In the genomic region with DNA sequence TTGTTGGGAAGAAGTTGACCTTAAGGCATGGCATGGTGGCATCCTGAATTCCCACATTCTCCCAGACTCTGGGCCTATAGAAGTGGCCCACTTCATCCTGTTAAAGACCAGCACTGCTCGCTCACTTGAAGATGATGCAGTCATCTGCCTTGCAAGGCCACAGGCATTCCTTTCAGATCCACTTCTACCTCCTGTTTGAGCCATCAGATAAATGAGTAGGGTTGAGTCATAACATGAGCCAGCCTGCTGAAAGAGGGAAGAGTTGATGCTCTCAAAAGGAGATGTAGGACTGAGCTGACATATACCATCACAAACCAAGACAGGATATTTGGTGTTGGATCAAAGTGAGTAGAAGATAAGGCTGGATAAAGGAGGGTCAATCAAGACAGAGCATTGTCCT, we compare ENCODE assay signal across 22 cellular contexts. TPM values are rescaled to one million over a fixed set of nuclear protein-coding genes. Genes with fewer than 3 reads are reported as not detected.
A peak's percentile ranks its signal among the peaks of the same experiment; 100 is the strongest.
DNase-seq lines count a peak whose midpoint lies in the region; ATAC-seq and TF ChIP-seq lines count a peak whose summit lies in the region.
"Had no signal": no experiment of that assay in that cellular context is flagged by ENCODE, and none has a peak within 500 bp of the region (broad histone marks: within the 10 kb centered on the region; RNA-seq: fewer than 3 reads in every experiment).

No MANE protein-coding gene starts in this region.

- H3K36me3 Mint-ChIP-seq in HFFc6 (ENCODE audit: low read depth): no peaks in the 10 kb centered on the region
- H3K36me3 Mint-ChIP-seq: type B pancreatic cell had no signal

- H3K27ac ChIP-seq in effector memory CD4-positive, alpha-beta T cell (ENCODE audit: insufficient read depth, low read length, poor library complexity, severe bottlenecking): no peak overlapping the region
- H3K27ac ChIP-seq: gastroesophageal sphincter had no signal

- no peak for ATAC-seq in HG02973 (IDR thresholded peaks at IDR 0.05; ENCODE audit: unreplicated experiment)
- ATAC-seq: gastroesophageal sphincter had no signal

- no peaks in the 10 kb centered on the region for H3K9me3 ChIP-seq in effector memory CD4-positive, alpha-beta T cell (ENCODE audit: control insufficient read depth, low read length)
- H3K9me3 ChIP-seq: gastroesophageal sphincter had no signal

- H3K27me3 ChIP-seq in effector memory CD4-positive, alpha-beta T cell (replicated peaks; ENCODE audit: control insufficient read depth, insufficient read depth, low read length, poor library complexity, severe bottlenecking): peaks cover 3% of the 10 kb centered on the region
- H3K27me3 ChIP-seq: gastroesophageal sphincter had no signal

- no peaks in the 10 kb centered on the region for H3K36me3 ChIP-seq in effector memory CD4-positive, alpha-beta T cell (ENCODE audit: control insufficient read depth, insufficient read depth, low read length)
- H3K36me3 ChIP-seq: gastroesophageal sphincter had no signal

- no peak overlapping the region for H3K4me3 ChIP-seq in effector memory CD4-positive, alpha-beta T cell (ENCODE audit: insufficient read depth, low read depth, low read length, poor library complexity, severe bottlenecking)
- H3K4me3 ChIP-seq: gastroesophageal sphincter had no signal

- peak; percentile 31 for DNase-seq in AG08395 (ENCODE audit: low spot score)
- peak; percentile 26 for DNase-seq in HFFc6
- DNase-seq in amniotic epithelial cell (ENCODE audit: low read depth): peak; percentile 78
- peak; percentile 26 for DNase-seq in iris pigment epithelial cell (ENCODE audit: low read depth)
- no peak for DNase-seq in effector memory CD4-positive, alpha-beta T cell
- DNase-seq in retina: no peak
- DNase-seq in DMS79 treated with DMSO at 0.1 percent for 48 hours (lab: John Stamatoyannopoulos, UW): no peak
- DNase-seq: activated CD4-positive, alpha-beta T cell treated with anti-CD3 and anti-CD28 coated beads, Interleukin-2, amount 10 ng/mL, durations not matched to agents 7 days and 5 days; activated naive CD4-positive, alpha-beta T cell; aorta; CD4-positive, alpha-beta T cell; DND-41; H7; Karpas-422; NCI-H1417 treated with DMSO at 0.1 percent for 48 hours; stimulated activated CD4-positive, alpha-beta T cell treated with anti-CD3 and anti-CD28 coated beads, Interleukin-15, amount 100 ng/mL, for 24 hours; stimulated activated naive CD4-positive, alpha-beta T cell; SW 1271 had no signal

- H3K9me3 Mint-ChIP-seq in HFFc6: no peaks in the 10 kb centered on the region
- H3K9me3 Mint-ChIP-seq: CD4-positive, alpha-beta T cell; type B pancreatic cell had no signal

- H3K27me3 Mint-ChIP-seq in HFFc6 (ENCODE audit: insufficient read depth): peaks cover 8% of the 10 kb centered on the region; the same call in 1 of the 2 replicates
- H3K27me3 Mint-ChIP-seq: activated CD4-positive, alpha-beta T cell treated with anti-CD3 and anti-CD28 coated beads, Interleukin-2, amount 10 ng/mL, durations not matched to agents 7 days and 5 days had no signal

- 0 out of 2 replicates have a peak, but pooled peaks cover 5% of the 10 kb centered on the region for H3K4me1 Mint-ChIP-seq in HFFc6 (ENCODE audit: low read depth)

- no peak for TF ChIP-seq CTCF in HFFc6 (IDR thresholded peaks at IDR 0.05)

- no peak overlapping the region for H3K27ac Mint-ChIP-seq in HFFc6
- H3K27ac Mint-ChIP-seq: activated CD4-positive, alpha-beta T cell treated with anti-CD3 and anti-CD28 coated beads, Interleukin-2, amount 10 ng/mL, durations not matched to agents 7 days and 5 days; CD4-positive, alpha-beta T cell; type B pancreatic cell had no signal

- H3K4me1 ChIP-seq in effector memory CD4-positive, alpha-beta T cell (ENCODE audit: control insufficient read depth, insufficient read depth, low read length, poor library complexity, severe bottlenecking): no peaks in the 10 kb centered on the region
- H3K4me1 ChIP-seq: gastroesophageal sphincter had no signal

- no peak overlapping the region for H3K4me3 Mint-ChIP-seq in HFFc6
- H3K4me3 Mint-ChIP-seq: activated CD4-positive, alpha-beta T cell treated with anti-CD3 and anti-CD28 coated beads, Interleukin-2, amount 10 ng/mL, durations not matched to agents 7 days and 5 days; CD4-positive, alpha-beta T cell; type B pancreatic cell had no signal

RNA-seq across cellular contexts. Expression of gene EBLN1, which starts 1.5 kb away (rescaled TPM):
- not detected for total RNA-seq in HFFc6 (2021; fragmentation: NEBNext Ultra II Directional; extraction: Animal tissue kit (Norgen Biotek cat#: 25700))
- total RNA-seq: activated CD4-positive, alpha-beta T cell treated with anti-CD3 and anti-CD28 coated beads, Interleukin-2, amount 10 ng/mL, durations not matched to agents 7 days and 5 days; aorta; CD4-positive, alpha-beta T cell; chondrocyte; gastroesophageal sphincter; H7 had no signal

Comparison
In these comparisons a context has a peak if more than half of its experiments do, and no peak if none do; other contexts are left out.
1. DNase-seq: peak in AG08395 (single experiment), HFFc6 (single experiment), amniotic epithelial cell (single experiment) and iris pigment epithelial cell (single experiment); none in effector memory CD4-positive, alpha-beta T cell (0 of 3), retina (single experiment) and DMS79 treated with DMSO at 0.1 percent for 48 hours (single experiment).